1 cellular context compared by ENCODE assay signal in genomic region chr1:161530671-161531609, GRCh38.
TF ChIP-seq lines count a peak whose summit lies in the region.

No MANE protein-coding gene starts in this region.

TF ChIP-seq in GM23338, 12 proteins besides CTCF, POLR2A, EP300 and RAD21:
- TF ChIP-seq CREB1 (CRISPR knock-in tag; IDR thresholded peaks at IDR 0.05; ENCODE audit: low read depth) (0 out of 2 replicates have a peak, but pooled peaks have one; percentile 54), POLR2AphosphoS5 (IDR thresholded peaks at IDR 0.05; ENCODE audit: low read depth) (0 out of 2 replicates have a peak, but pooled peaks have one; percentile 8)
- TF ChIP-seq, protein P1, sequence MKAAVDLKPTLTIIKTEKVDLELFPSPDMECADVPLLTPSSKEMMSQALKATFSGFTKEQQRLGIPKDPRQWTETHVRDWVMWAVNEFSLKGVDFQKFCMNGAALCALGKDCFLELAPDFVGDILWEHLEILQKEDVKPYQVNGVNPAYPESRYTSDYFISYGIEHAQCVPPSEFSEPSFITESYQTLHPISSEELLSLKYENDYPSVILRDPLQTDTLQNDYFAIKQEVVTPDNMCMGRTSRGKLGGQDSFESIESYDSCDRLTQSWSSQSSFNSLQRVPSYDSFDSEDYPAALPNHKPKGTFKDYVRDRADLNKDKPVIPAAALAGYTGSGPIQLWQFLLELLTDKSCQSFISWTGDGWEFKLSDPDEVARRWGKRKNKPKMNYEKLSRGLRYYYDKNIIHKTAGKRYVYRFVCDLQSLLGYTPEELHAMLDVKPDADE (IDR thresholded peaks at IDR 0.05) = 0 out of 2 replicates have a peak, but pooled peaks have one; percentile 24
